In genomic region chr7:33868151-33868550, GRCh38 we compare ENCODE assay signal across 18 cellular contexts. TPM values are rescaled to one million over a fixed set of nuclear protein-coding genes. Genes with fewer than 3 reads are reported as not detected.
DNase-seq lines count a peak whose midpoint lies in the region; ATAC-seq, FAIRE-seq and TF ChIP-seq lines count a peak whose summit lies in the region.
"Had no signal": no experiment of that assay in that cellular context is flagged by ENCODE, and none has a peak within 500 bp of the region (broad histone marks: within the 10 kb centered on the region; RNA-seq: fewer than 3 reads in every experiment).

No MANE protein-coding gene starts in this region.

- H3F3A ChIP-seq in smooth muscle cell (ENCODE audit: low read depth), result peaks cover 27% of the 10 kb centered on the region

- H4K20me1 ChIP-seq in astrocyte (ENCODE audit: insufficient read depth, low read length) (no peaks in the 10 kb centered on the region), smooth muscle cell (ENCODE audit: low read depth) (no peaks in the 10 kb centered on the region)

- H3K4me2 ChIP-seq in astrocyte (ENCODE audit: low read length) (peak overlapping the region; percentile 20), smooth muscle cell (peak overlapping the region; percentile 71)
- H3K4me2 ChIP-seq: GM23338 had no signal

- H3K27me3 ChIP-seq in astrocyte (ENCODE audit: insufficient read depth, low read length), result peaks cover 1% of the 10 kb centered on the region
- no peaks in the 10 kb centered on the region for H3K27me3 ChIP-seq in smooth muscle cell (ENCODE audit: low read depth)

- H3K9ac ChIP-seq in astrocyte (ENCODE audit: low read length) (no peak overlapping the region), smooth muscle cell (ENCODE audit: low read depth) (peak overlapping the region; percentile 93)

- H3K4me1 ChIP-seq in astrocyte (ENCODE audit: insufficient read depth, low read length) (peaks cover 4% of the 10 kb centered on the region), smooth muscle cell (ENCODE audit: low read depth) (peaks cover 27% of the 10 kb centered on the region)
- H3K4me1 ChIP-seq: prostate gland had no signal

- H3K36me3 Mint-ChIP-seq in astrocyte (ENCODE audit: low read depth, unreplicated experiment), result no peaks in the 10 kb centered on the region
- H3K36me3 Mint-ChIP-seq: naive B cell had no signal

- H3K4me3 ChIP-seq in astrocyte (ENCODE audit: insufficient read depth, low read depth, low read length) (no peak overlapping the region), smooth muscle cell (no peak overlapping the region)
- H3K4me3 ChIP-seq: GM23338, left ventricle myocardium inferior, prostate gland had no signal

- 9% methylated on average over 8 of the region's 8 CpGs for WGBS in smooth muscle cell (ENCODE audit: low lambda C conversion rate)

- no peak for ATAC-seq in GM19397 (IDR thresholded peaks at IDR 0.05; ENCODE audit: unreplicated experiment)
- ATAC-seq: GM23338, HepG2 had no signal

- no peaks in the 10 kb centered on the region for H3K79me2 ChIP-seq in astrocyte (ENCODE audit: insufficient read depth, low read length)
- H3K79me2 ChIP-seq in smooth muscle cell (ENCODE audit: low read depth), result no peaks in the 10 kb centered on the region

- H3K27me3 Mint-ChIP-seq in astrocyte (ENCODE audit: low read depth, unreplicated experiment), result no peaks in the 10 kb centered on the region
- H3K27me3 Mint-ChIP-seq: dendritic cell treated with granulocyte-macrophage colony-stimulating factor and Interleukin-4, amounts not matched to agents 40 ng/mL and 50 ng/mL, for 4 days had no signal

- no peak overlapping the region for H2AFZ ChIP-seq in astrocyte (ENCODE audit: low read depth, low read length)
- H2AFZ ChIP-seq in smooth muscle cell (ENCODE audit: low read depth), result no peak overlapping the region
- H2AFZ ChIP-seq: GM23338 had no signal

- peaks cover 16% of the 10 kb centered on the region for H3K4me1 Mint-ChIP-seq in astrocyte (ENCODE audit: low read depth, unreplicated experiment)
- H3K4me1 Mint-ChIP-seq: naive B cell had no signal

- H3K27ac ChIP-seq in astrocyte (ENCODE audit: low read depth, low read length) (no peak overlapping the region), smooth muscle cell (ENCODE audit: low read depth) (peak overlapping the region; percentile 100)
- H3K27ac ChIP-seq: left ventricle myocardium inferior, prostate gland had no signal

- H3K36me3 ChIP-seq in astrocyte (ENCODE audit: insufficient read depth, low read length) (no peaks in the 10 kb centered on the region), smooth muscle cell (ENCODE audit: low read depth) (no peaks in the 10 kb centered on the region)
- H3K36me3 ChIP-seq: left ventricle myocardium inferior, prostate gland had no signal

- DNase-seq in H4 (ENCODE audit: low spot score) (peak; percentile 36), astrocyte (ENCODE audit: low read depth) (peak; percentile 47), hepatic stellate cell (ENCODE audit: low spot score) (peak; percentile 31), smooth muscle cell (lab: John Stamatoyannopoulos, UW; ENCODE audit: unreplicated experiment) (peak; percentile 7), NCI-H510A treated with DMSO at 0.1 percent for 48 hours (lab: John Stamatoyannopoulos, UW) (no peak), NCI-H2227 (lab: John Stamatoyannopoulos, UW; ENCODE audit: unreplicated experiment) (no peak)
- DNase-seq: anterior cingulate cortex, C1 segment of cervical spinal cord, DMS153, left ventricle myocardium inferior, naive B cell, NCI-H2081, NCI-H748 treated with DMSO at 0.1 percent for 48 hours had no signal

- H3K4me3 Mint-ChIP-seq in astrocyte (ENCODE audit: unreplicated experiment), result no peak overlapping the region
- H3K4me3 Mint-ChIP-seq: dendritic cell treated with granulocyte-macrophage colony-stimulating factor and Interleukin-4, amounts not matched to agents 40 ng/mL and 50 ng/mL, for 4 days; GM23338; naive B cell had no signal

- H3K9me3 ChIP-seq in astrocyte (ENCODE audit: insufficient read depth, low read depth, low read length) (no peaks in the 10 kb centered on the region), smooth muscle cell (replicated peaks; ENCODE audit: low read depth) (no peaks in the 10 kb centered on the region)
- H3K9me3 ChIP-seq: left ventricle myocardium inferior, prostate gland had no signal

- FAIRE-seq in astrocyte (lab: Jason Lieb, UNC), result no peak
- FAIRE-seq: HepG2 had no signal

- H3K27ac Mint-ChIP-seq in astrocyte (ENCODE audit: unreplicated experiment), result peak overlapping the region; percentile 92
- H3K27ac Mint-ChIP-seq: dendritic cell treated with granulocyte-macrophage colony-stimulating factor and Interleukin-4, amounts not matched to agents 40 ng/mL and 50 ng/mL, for 4 days; GM23338; naive B cell had no signal

- TF ChIP-seq CTCF in astrocyte (IDR thresholded peaks at IDR 0.05; ENCODE audit: insufficient read depth, low read depth, low read length), result no peak
- no peak for TF ChIP-seq CTCF in smooth muscle cell (IDR thresholded peaks at IDR 0.05; ENCODE audit: borderline replicate concordance, insufficient read depth, poor library complexity, severe bottlenecking)

- peaks cover 3% of the 10 kb centered on the region for H3K9me3 Mint-ChIP-seq in astrocyte (ENCODE audit: unreplicated experiment)

RNA-seq across cellular contexts. Expression of gene BMPER, which starts 37.2 kb away (rescaled TPM):
- total RNA-seq in H4 (2014; rRNA removed; shearing (Covaris generic)), result 0.08 and 0.19 TPM in 2 replicates
- total RNA-seq in astrocyte, result 2.1 and 4.4 TPM in 2 replicates
- 7.3 and 21.9 TPM in 2 replicates for total RNA-seq in smooth muscle cell
- polyA plus RNA-seq in smooth muscle cell, result 3.0 and 7.5 TPM in 2 replicates
- total RNA-seq: HepG2 had no signal
- polyA plus RNA-seq: HepG2 had no signal

Comparison
In these comparisons a context has a peak if more than half of its experiments do, and no peak if none do; other contexts are left out.
1. DNase-seq: peak in H4 (single experiment), astrocyte (single experiment), hepatic stellate cell (single experiment) and smooth muscle cell (single experiment); none in NCI-H510A treated with DMSO at 0.1 percent for 48 hours (single experiment) and NCI-H2227 (single experiment).